1 cellular context compared by ENCODE assay signal in the genomic region with DNA sequence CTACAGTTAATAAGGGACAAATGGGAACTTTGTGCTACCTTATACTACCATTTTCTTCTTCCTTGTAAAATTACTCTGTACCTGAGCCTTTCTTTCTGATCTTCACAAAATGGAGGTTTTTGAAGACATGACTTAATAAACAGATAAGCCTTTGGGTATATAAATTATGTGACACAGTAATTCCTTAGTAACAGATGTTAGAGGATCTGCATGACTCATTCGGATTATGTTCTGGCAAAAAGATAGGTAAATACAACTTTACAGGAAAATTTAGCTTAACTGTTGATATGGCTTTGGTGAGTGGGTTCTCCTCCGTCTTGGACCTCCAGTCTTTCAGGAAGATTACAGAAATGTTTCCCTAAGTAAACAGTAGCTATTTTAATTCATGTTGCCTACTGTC.
TF ChIP-seq lines count a peak whose summit lies in the region.

No MANE protein-coding gene starts in this region.

TF ChIP-seq in K562, 482 proteins besides CTCF, POLR2A, EP300 and RAD21 (continued from another document):
- 0 out of 2 replicates have a peak, but pooled peaks have one; percentile 29 for TF ChIP-seq ATF3 (IDR thresholded peaks at IDR 0.05)
- no peak for TF ChIP-seq ATF3 (CRISPR knock-in tag; conservative IDR thresholded peaks at IDR 0.05)
- TF ChIP-seq SRSF7 (optimal IDR thresholded peaks at IDR 0.05; ENCODE audit: low read depth, low read length): no peak
- TF ChIP-seq CBFA2T3 (IDR thresholded peaks at IDR 0.05): 0 out of 2 replicates have a peak, but pooled peaks have one; percentile 18
- no peak for TF ChIP-seq SRSF9 (IDR thresholded peaks at IDR 0.05; ENCODE audit: borderline replicate concordance, low read depth, low read length)
